Comparison of ENCODE assay signal across 1 cellular context in the genomic region with DNA sequence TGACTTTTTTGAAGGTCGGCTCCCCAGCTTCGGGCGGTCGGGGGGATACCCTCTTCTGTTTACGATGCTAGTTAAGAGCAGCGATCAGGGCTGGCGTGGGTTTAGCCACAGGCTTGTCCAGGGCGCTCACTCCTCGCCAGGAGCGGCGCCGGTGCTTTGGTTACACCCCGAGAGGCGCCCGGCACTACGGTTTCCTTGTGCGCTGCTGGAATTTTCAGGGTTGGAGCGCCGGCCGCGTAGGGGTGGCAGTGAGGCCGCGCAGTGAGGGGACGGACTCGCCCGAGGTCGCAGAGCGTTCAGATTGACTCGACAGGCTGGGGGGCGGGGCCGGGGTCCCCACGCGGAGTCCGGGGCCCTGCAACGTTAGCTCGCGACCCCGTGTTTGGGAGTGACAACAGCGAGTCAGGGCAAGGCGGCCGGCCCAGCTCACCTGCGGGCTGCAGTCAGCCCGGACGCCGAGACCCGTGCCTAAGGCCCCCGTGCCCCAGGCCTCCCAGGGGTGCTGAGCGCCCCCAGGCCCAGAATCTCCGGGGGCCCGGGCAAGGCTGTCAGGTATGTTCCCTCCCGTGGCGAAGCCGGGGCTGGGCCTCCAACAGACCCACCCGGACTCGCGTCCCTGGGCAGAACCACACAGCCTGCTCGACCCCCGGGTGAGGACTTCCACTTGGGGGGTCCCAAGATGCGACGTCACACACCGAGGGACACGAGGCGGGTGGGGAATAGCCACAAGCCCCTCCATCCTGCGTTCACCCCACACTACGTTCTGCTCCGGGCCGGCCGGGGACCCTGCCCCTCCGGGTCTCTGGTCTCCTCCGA.
A peak's percentile ranks its signal among the peaks of the same experiment; 100 is the strongest.
TF ChIP-seq lines count a peak whose summit lies in the region.

No MANE protein-coding gene starts in this region.

TF ChIP-seq in HepG2, 621 proteins besides CTCF, POLR2A, EP300 and RAD21 (continued from another document):
- TF ChIP-seq, protein P1, sequence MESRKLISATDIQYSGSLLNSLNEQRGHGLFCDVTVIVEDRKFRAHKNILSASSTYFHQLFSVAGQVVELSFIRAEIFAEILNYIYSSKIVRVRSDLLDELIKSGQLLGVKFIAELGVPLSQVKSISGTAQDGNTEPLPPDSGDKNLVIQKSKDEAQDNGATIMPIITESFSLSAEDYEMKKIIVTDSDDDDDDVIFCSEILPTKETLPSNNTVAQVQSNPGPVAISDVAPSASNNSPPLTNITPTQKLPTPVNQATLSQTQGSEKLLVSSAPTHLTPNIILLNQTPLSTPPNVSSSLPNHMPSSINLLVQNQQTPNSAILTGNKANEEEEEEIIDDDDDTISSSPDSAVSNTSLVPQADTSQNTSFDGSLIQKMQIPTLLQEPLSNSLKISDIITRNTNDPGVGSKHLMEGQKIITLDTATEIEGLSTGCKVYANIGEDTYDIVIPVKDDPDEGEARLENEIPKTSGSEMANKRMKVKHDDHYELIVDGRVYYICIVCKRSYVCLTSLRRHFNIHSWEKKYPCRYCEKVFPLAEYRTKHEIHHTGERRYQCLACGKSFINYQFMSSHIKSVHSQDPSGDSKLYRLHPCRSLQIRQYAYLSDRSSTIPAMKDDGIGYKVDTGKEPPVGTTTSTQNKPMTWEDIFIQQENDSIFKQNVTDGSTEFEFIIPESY (CRISPR knock-in tag; IDR thresholded peaks at IDR 0.05): no peak
- TF ChIP-seq, protein P2, sequence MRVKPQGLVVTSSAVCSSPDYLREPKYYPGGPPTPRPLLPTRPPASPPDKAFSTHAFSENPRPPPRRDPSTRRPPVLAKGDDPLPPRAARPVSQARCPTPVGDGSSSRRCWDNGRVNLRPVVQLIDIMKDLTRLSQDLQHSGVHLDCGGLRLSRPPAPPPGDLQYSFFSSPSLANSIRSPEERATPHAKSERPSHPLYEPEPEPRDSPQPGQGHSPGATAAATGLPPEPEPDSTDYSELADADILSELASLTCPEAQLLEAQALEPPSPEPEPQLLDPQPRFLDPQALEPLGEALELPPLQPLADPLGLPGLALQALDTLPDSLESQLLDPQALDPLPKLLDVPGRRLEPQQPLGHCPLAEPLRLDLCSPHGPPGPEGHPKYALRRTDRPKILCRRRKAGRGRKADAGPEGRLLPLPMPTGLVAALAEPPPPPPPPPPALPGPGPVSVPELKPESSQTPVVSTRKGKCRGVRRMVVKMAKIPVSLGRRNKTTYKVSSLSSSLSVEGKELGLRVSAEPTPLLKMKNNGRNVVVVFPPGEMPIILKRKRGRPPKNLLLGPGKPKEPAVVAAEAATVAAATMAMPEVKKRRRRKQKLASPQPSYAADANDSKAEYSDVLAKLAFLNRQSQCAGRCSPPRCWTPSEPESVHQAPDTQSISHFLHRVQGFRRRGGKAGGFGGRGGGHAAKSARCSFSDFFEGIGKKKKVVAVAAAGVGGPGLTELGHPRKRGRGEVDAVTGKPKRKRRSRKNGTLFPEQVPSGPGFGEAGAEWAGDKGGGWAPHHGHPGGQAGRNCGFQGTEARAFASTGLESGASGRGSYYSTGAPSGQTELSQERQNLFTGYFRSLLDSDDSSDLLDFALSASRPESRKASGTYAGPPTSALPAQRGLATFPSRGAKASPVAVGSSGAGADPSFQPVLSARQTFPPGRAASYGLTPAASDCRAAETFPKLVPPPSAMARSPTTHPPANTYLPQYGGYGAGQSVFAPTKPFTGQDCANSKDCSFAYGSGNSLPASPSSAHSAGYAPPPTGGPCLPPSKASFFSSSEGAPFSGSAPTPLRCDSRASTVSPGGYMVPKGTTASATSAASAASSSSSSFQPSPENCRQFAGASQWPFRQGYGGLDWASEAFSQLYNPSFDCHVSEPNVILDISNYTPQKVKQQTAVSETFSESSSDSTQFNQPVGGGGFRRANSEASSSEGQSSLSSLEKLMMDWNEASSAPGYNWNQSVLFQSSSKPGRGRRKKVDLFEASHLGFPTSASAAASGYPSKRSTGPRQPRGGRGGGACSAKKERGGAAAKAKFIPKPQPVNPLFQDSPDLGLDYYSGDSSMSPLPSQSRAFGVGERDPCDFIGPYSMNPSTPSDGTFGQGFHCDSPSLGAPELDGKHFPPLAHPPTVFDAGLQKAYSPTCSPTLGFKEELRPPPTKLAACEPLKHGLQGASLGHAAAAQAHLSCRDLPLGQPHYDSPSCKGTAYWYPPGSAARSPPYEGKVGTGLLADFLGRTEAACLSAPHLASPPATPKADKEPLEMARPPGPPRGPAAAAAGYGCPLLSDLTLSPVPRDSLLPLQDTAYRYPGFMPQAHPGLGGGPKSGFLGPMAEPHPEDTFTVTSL (CRISPR knock-in tag; IDR thresholded peaks at IDR 0.05; ENCODE audit: borderline replicate concordance): 0 out of 2 replicates have a peak, but pooled peaks have one; percentile 24
- no peak; the same call in 1 of the 2 replicates for TF ChIP-seq ZSCAN31 (CRISPR knock-in tag; IDR thresholded peaks at IDR 0.05; ENCODE audit: low read depth)
- TF ChIP-seq SUZ12 (IDR thresholded peaks at IDR 0.05; ENCODE audit: low read depth, low read length): no peak
- no peak for TF ChIP-seq ZSCAN22 (CRISPR knock-in tag; IDR thresholded peaks at IDR 0.05)
- peak; percentile 91 for TF ChIP-seq AKAP8 (CRISPR knock-in tag; IDR thresholded peaks at IDR 0.05)
- TF ChIP-seq, protein P3, sequence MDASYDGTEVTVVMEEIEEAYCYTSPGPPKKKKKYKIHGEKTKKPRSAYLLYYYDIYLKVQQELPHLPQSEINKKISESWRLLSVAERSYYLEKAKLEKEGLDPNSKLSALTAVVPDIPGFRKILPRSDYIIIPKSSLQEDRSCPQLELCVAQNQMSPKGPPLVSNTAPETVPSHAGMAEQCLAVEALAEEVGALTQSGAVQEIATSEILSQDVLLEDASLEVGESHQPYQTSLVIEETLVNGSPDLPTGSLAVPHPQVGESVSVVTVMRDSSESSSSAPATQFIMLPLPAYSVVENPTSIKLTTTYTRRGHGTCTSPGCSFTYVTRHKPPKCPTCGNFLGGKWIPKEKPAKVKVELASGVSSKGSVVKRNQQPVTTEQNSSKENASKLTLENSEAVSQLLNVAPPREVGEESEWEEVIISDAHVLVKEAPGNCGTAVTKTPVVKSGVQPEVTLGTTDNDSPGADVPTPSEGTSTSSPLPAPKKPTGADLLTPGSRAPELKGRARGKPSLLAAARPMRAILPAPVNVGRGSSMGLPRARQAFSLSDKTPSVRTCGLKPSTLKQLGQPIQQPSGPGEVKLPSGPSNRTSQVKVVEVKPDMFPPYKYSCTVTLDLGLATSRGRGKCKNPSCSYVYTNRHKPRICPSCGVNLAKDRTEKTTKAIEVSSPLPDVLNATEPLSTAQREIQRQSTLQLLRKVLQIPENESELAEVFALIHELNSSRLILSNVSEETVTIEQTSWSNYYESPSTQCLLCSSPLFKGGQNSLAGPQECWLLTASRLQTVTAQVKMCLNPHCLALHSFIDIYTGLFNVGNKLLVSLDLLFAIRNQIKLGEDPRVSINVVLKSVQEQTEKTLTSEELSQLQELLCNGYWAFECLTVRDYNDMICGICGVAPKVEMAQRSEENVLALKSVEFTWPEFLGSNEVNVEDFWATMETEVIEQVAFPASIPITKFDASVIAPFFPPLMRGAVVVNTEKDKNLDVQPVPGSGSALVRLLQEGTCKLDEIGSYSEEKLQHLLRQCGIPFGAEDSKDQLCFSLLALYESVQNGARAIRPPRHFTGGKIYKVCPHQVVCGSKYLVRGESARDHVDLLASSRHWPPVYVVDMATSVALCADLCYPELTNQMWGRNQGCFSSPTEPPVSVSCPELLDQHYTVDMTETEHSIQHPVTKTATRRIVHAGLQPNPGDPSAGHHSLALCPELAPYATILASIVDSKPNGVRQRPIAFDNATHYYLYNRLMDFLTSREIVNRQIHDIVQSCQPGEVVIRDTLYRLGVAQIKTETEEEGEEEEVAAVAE (CRISPR knock-in tag; IDR thresholded peaks at IDR 0.05; ENCODE audit: borderline replicate concordance): no peak
- TF ChIP-seq SATB2 (CRISPR knock-in tag; IDR thresholded peaks at IDR 0.05): no peak
- TF ChIP-seq SMAD3 (CRISPR knock-in tag; IDR thresholded peaks at IDR 0.05): peak; percentile 68
- TF ChIP-seq CBX5 (CRISPR knock-in tag; IDR thresholded peaks at IDR 0.05; ENCODE audit: borderline replicate concordance): no peak
- no peak for TF ChIP-seq RFXANK (CRISPR knock-in tag; IDR thresholded peaks at IDR 0.05)
- no peak for TF ChIP-seq KLF15 (CRISPR knock-in tag; IDR thresholded peaks at IDR 0.05; ENCODE audit: borderline replicate concordance)
- TF ChIP-seq, protein P4, sequence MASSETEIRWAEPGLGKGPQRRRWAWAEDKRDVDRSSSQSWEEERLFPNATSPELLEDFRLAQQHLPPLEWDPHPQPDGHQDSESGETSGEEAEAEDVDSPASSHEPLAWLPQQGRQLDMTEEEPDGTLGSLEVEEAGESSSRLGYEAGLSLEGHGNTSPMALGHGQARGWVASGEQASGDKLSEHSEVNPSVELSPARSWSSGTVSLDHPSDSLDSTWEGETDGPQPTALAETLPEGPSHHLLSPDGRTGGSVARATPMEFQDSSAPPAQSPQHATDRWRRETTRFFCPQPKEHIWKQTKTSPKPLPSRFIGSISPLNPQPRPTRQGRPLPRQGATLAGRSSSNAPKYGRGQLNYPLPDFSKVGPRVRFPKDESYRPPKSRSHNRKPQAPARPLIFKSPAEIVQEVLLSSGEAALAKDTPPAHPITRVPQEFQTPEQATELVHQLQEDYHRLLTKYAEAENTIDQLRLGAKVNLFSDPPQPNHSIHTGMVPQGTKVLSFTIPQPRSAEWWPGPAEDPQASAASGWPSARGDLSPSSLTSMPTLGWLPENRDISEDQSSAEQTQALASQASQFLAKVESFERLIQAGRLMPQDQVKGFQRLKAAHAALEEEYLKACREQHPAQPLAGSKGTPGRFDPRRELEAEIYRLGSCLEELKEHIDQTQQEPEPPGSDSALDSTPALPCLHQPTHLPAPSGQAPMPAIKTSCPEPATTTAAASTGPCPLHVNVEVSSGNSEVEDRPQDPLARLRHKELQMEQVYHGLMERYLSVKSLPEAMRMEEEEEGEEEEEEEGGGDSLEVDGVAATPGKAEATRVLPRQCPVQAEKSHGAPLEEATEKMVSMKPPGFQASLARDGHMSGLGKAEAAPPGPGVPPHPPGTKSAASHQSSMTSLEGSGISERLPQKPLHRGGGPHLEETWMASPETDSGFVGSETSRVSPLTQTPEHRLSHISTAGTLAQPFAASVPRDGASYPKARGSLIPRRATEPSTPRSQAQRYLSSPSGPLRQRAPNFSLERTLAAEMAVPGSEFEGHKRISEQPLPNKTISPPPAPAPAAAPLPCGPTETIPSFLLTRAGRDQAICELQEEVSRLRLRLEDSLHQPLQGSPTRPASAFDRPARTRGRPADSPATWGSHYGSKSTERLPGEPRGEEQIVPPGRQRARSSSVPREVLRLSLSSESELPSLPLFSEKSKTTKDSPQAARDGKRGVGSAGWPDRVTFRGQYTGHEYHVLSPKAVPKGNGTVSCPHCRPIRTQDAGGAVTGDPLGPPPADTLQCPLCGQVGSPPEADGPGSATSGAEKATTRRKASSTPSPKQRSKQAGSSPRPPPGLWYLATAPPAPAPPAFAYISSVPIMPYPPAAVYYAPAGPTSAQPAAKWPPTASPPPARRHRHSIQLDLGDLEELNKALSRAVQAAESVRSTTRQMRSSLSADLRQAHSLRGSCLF (CRISPR knock-in tag; IDR thresholded peaks at IDR 0.05; ENCODE audit: borderline replicate concordance): no peak
- no peak; the same call in 1 of the 2 replicates for TF ChIP-seq ZNF773 (CRISPR knock-in tag; IDR thresholded peaks at IDR 0.05; ENCODE audit: borderline replicate concordance)
- no peak for TF ChIP-seq PRMT3 (CRISPR knock-in tag; IDR thresholded peaks at IDR 0.05; ENCODE audit: borderline replicate concordance, low read depth)
- peak; percentile 41 for TF ChIP-seq GATAD2A (CRISPR knock-in tag; IDR thresholded peaks at IDR 0.05)
- no peak for TF ChIP-seq ZNF484 (CRISPR knock-in tag; IDR thresholded peaks at IDR 0.05; ENCODE audit: borderline replicate concordance, low read depth)
- TF ChIP-seq GATAD1 (CRISPR knock-in tag; IDR thresholded peaks at IDR 0.05): no peak
- TF ChIP-seq ZMYM4 (CRISPR knock-in tag; IDR thresholded peaks at IDR 0.05): no peak
- TF ChIP-seq, protein P5, sequence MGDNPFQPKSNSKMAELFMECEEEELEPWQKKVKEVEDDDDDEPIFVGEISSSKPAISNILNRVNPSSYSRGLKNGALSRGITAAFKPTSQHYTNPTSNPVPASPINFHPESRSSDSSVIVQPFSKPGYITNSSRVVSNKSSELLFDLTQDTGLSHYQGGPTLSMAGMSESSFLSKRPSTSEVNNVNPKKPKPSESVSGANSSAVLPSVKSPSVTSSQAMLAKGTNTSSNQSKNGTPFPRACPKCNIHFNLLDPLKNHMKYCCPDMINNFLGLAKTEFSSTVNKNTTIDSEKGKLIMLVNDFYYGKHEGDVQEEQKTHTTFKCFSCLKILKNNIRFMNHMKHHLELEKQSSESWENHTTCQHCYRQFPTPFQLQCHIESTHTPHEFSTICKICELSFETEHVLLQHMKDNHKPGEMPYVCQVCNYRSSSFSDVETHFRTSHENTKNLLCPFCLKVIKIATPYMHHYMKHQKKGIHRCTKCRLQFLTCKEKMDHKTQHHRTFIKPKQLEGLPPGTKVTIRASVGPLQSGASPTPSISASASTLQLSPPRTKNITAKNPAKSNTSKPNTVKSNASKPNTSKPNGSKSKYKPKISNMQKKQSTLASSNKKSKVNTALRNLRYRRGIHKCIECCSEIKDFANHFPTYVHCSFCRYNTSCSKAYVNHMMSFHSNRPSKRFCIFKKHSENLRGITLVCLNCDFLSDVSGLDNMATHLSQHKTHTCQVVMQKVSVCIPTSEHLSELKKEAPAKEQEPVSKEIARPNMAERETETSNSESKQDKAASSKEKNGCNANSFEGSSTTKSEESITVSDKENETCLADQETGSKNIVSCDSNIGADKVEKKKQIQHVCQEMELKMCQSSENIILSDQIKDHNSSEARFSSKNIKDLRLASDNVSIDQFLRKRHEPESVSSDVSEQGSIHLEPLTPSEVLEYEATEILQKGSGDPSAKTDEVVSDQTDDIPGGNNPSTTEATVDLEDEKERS (CRISPR knock-in tag; IDR thresholded peaks at IDR 0.05): 0 out of 2 replicates have a peak, but pooled peaks have one; percentile 60
- TF ChIP-seq ZNF382 (CRISPR knock-in tag; IDR thresholded peaks at IDR 0.05; ENCODE audit: borderline replicate concordance): no peak
- peak; percentile 53; the same call in 1 of the 2 replicates for TF ChIP-seq RARA (CRISPR knock-in tag; IDR thresholded peaks at IDR 0.05)
- TF ChIP-seq MXI1 (IDR thresholded peaks at IDR 0.05; ENCODE audit: borderline replicate concordance, low read depth, low read length): 0 out of 3 replicates have a peak, but pooled peaks have one; percentile 32
- TF ChIP-seq ZNF234 (CRISPR knock-in tag; conservative IDR thresholded peaks at IDR 0.05): no peak
- no peak; the same call in 1 of the 2 replicates for TF ChIP-seq BRD4 (CRISPR knock-in tag; IDR thresholded peaks at IDR 0.05)
